ENCODE assay signal across 8 cellular contexts in the genomic region with DNA sequence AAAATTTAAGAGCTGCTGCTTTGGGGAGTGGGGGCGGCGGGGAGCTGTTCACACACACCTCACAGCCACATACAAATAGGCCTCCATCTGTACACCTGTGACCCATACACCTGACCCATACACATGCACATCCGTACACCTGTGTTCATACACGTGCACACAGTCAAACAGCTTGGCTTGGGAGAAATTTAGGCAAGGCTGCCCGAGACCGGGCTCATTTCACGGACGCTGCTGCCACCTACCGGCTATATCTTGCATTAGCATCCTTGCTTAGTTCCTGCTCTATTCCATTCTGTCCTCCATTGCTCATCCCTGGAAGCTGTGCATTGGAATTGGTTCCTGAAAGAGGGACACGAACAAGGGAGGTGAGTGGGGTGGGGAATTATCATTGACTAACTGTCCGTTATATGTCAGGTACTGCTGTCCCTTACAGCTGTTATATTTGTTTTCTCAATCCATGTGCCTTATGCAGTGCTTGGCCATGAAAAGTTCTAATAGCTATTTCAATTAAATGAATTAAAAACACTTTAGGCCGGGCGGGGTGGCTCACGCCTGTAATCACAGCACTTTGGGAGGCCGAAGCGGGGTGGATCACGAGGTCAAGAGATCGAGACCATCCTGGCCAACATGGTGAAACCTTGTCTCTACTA. TPM values are rescaled to one million over a fixed set of nuclear protein-coding genes. Genes with fewer than 3 reads are reported as not detected.
A peak's percentile ranks its signal among the peaks of the same experiment; 100 is the strongest.
DNase-seq lines count a peak whose midpoint lies in the region; ATAC-seq, FAIRE-seq and TF ChIP-seq lines count a peak whose summit lies in the region.

No MANE protein-coding gene starts in this region.

- ATAC-seq in HG02798 (IDR thresholded peaks at IDR 0.05; ENCODE audit: poor library complexity, unreplicated experiment) (peak; percentile 71), HepG2 (peak; percentile 76), GM18517 (IDR thresholded peaks at IDR 0.05; ENCODE audit: unreplicated experiment) (no peak)

- H3K4me2 ChIP-seq in HepG2 (ENCODE audit: low read depth, low read length) = no peak overlapping the region

- no peak overlapping the region for H3K27ac ChIP-seq in HepG2 (ENCODE audit: extremely low read length, insufficient read depth, low read length)

- no peak for TF ChIP-seq POLR2A in HepG2 (IDR thresholded peaks at IDR 0.05; ENCODE audit: insufficient read depth in 1 of 2, low read depth in 2 of 2, low read length in 2 of 2)

- POLR2A ChIA-PET in HepG2 (lab: Yijun Ruan, JAX) = interaction anchor here (1.2 to 1.7 kb wide), 5 partner anchors 92 to 362 kb away, joined by 3 to 14 read pairs (median 5); partner anchors contain the start of genes RNU11, TAF12 and YTHDF2

- H3K9me3 ChIP-seq in HepG2 (ENCODE audit: low read length) = no peaks in the 10 kb centered on the region

- no peak overlapping the region for H3K9ac ChIP-seq in HepG2 (ENCODE audit: insufficient read depth, low read depth, low read length)

- H3K4me3 ChIP-seq in choroid plexus epithelial cell (ENCODE audit: low read depth, low read length) = no peak overlapping the region
- H3K4me3 ChIP-seq in HepG2 (replicated peaks in 1 of 3; ENCODE audit: insufficient read depth in 1 of 3, low read depth in 2 of 3, low read length in 3 of 3) = no peak overlapping the region

- 13% methylated on average over 18 of the region's 18 CpGs for WGBS in HepG2 (ENCODE audit: low lambda C conversion rate)

- BruUV-seq in HepG2 (replicated peaks; lab: Mats Ljungman, UMichigan) = no TSS peak

- H2AFZ ChIP-seq in HepG2 (ENCODE audit: low read length) = no peak overlapping the region

- no peaks in the 10 kb centered on the region; a peak in 1 of 5 replicates for H3K27me3 ChIP-seq in HepG2 (ENCODE audit: control insufficient read depth in 1 of 2, insufficient read depth in 2 of 2, low read length in 2 of 2)

- H3K36me3 ChIP-seq in HepG2 (replicated peaks in 1 of 2; ENCODE audit: control insufficient read depth in 1 of 2, insufficient read depth in 2 of 2, low read length in 2 of 2) = no peaks in the 10 kb centered on the region

- TF ChIP-seq CTCF in choroid plexus epithelial cell (conservative IDR thresholded peaks at IDR 0.05; ENCODE audit: low read depth, low read length) (peak; percentile 95), HepG2 (CRISPR knock-in tag; IDR thresholded peaks at IDR 0.05) (peak; percentile 98)

- no peaks in the 10 kb centered on the region for H4K20me1 ChIP-seq in HepG2 (ENCODE audit: insufficient read depth, low read length)

- TF ChIP-seq EP300 in HepG2 (IDR thresholded peaks at IDR 0.05; ENCODE audit: low read depth in 2 of 2, low read length in 2 of 2) (no peak), HepG2 (CRISPR knock-in tag; IDR thresholded peaks at IDR 0.05; ENCODE audit: borderline replicate concordance) (no peak)

- FAIRE-seq in HepG2 (lab: Jason Lieb, UNC) = peak; percentile 97

- peak; percentile 92 for TF ChIP-seq RAD21 in HepG2 (CRISPR knock-in tag; IDR thresholded peaks at IDR 0.05)

- no peaks in the 10 kb centered on the region for H3K79me2 ChIP-seq in HepG2 (ENCODE audit: insufficient read depth, low read length)

- intact Hi-C loops in HepG2 (cut with micrococcal nuclease; ENCODE audit: unreplicated experiment) = loop anchor here (1.0 to 10.0 kb wide), 3 partner anchors 92 to 362 kb away; partner anchors contain the start of gene TAF12

- in situ Hi-C loops in HepG2 (cut with HindIII; ENCODE audit: extremely low pct_ligation_motif_present, low pct_unique_long_range_greater_than_20kb) = loop anchor here (5.0 kb wide), 1 partner anchor 90 kb away; no protein-coding TSS in a partner anchor

- CTCF ChIA-PET in HepG2 (lab: Yijun Ruan, JAX; ENCODE audit: low intra/inter-chr PET ratio, low total read pairs) = interaction anchor here (0.9 to 2.2 kb wide), 2 partner anchors 91 to 157 kb away, joined by 4 to 37 read pairs; no protein-coding TSS in a partner anchor

- H3K4me1 ChIP-seq in HepG2 (ENCODE audit: insufficient read depth, low read length) = peaks cover 34% of the 10 kb centered on the region

- DNase-seq in COLO829 (ENCODE audit: low spot score) (peak; percentile 82), NCI-H460 (ENCODE audit: extremely low read depth, low read depth) (peak; percentile 62), choroid plexus epithelial cell (ENCODE audit: low read depth) (peak; percentile 75), HepG2 (ENCODE audit: low spot score) (peak; percentile 62)
- peak; percentile 69 to 78 for DNase-seq in activated CD4-positive, alpha-beta T cell treated with anti-CD3 and anti-CD28 coated beads for 4 hours
- DNase-seq in stimulated activated CD4-positive, alpha-beta T cell treated with anti-CD3 and anti-CD28 coated beads, TNF-alpha, amount 100 ng/mL, for 24 hours (ENCODE audit: low read depth in 3 of 3) = peak; percentile 58 to 75 (median 66)

TF ChIP-seq in HepG2, 621 proteins besides CTCF, POLR2A, EP300 and RAD21 (continues in another document):
- TF ChIP-seq ZNF337 (CRISPR knock-in tag; IDR thresholded peaks at IDR 0.05; ENCODE audit: borderline replicate concordance, low read depth) (no peak), ERF (CRISPR knock-in tag; IDR thresholded peaks at IDR 0.05) (0 out of 2 replicates have a peak, but pooled peaks have one; percentile 27), ZBTB42 (CRISPR knock-in tag; IDR thresholded peaks at IDR 0.05) (no peak), SRY (CRISPR knock-in tag; IDR thresholded peaks at IDR 0.05) (no peak), NONO (IDR thresholded peaks at IDR 0.05) (no peak), NONO (CRISPR knock-in tag; conservative IDR thresholded peaks at IDR 0.05) (no peak), ZBTB7A (CRISPR knock-in tag; IDR thresholded peaks at IDR 0.05) (no peak), ZNF33A (CRISPR knock-in tag; IDR thresholded peaks at IDR 0.05; ENCODE audit: borderline replicate concordance) (no peak), ZBED4 (CRISPR knock-in tag; IDR thresholded peaks at IDR 0.05; ENCODE audit: borderline replicate concordance) (no peak)
- TF ChIP-seq, protein P1, sequence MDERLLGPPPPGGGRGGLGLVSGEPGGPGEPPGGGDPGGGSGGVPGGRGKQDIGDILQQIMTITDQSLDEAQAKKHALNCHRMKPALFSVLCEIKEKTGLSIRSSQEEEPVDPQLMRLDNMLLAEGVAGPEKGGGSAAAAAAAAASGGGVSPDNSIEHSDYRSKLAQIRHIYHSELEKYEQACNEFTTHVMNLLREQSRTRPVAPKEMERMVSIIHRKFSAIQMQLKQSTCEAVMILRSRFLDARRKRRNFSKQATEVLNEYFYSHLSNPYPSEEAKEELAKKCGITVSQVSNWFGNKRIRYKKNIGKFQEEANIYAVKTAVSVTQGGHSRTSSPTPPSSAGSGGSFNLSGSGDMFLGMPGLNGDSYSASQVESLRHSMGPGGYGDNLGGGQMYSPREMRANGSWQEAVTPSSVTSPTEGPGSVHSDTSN (CRISPR knock-in tag; IDR thresholded peaks at IDR 0.05) = no peak

RNA-seq across cellular contexts. Expression of gene EPB41, which starts 37.1 kb away (rescaled TPM):
- 18.9 and 20.5 TPM in 2 replicates for total RNA-seq in NCI-H460 (2014; rRNA removed; shearing (Covaris generic))
- polyA plus RNA-seq in NCI-H460 (2014; cell fraction: nucleus; rRNA removed) = 15.3 and 22.1 TPM in 2 replicates
- total RNA-seq in HepG2 (2016; rRNA removed; fragmentation: Illumina TruSeq; extraction: Trizol) = 34.5 and 51.4 TPM in 2 replicates
- total RNA-seq in HepG2 (2016; cell fraction: cytosol; rRNA removed; fragmentation: Illumina TruSeq; extraction: Trizol; ENCODE audit: low read depth) = 9.0 and 9.5 TPM in 2 replicates
- 34.2 and 48.2 TPM in 2 replicates for total RNA-seq in HepG2 (2016; cell fraction: insoluble cytoplasmic fraction; rRNA removed; fragmentation: Illumina TruSeq; extraction: Trizol)
- 15.6 and 16.3 TPM in 2 replicates for total RNA-seq in HepG2 (2016; cell fraction: membrane; rRNA removed; fragmentation: Illumina TruSeq; extraction: Trizol)
- total RNA-seq in HepG2 (2016; cell fraction: nucleus; rRNA removed; fragmentation: Illumina TruSeq; extraction: Trizol) = 27.9 and 32.7 TPM in 2 replicates
- polyA plus RNA-seq in HepG2 (2011; rRNA removed) = 38.5 and 46.7 TPM in 2 replicates
- polyA plus RNA-seq in HepG2 (2011; cell fraction: cytosol; rRNA removed) = 23.2 and 32.0 TPM in 2 replicates
- 25.8 and 30.0 TPM in 2 replicates for polyA plus RNA-seq in HepG2 (2011; cell fraction: nucleus; rRNA removed)
- 22.0 and 22.4 TPM in 2 replicates for polyA plus RNA-seq in HepG2 (2012)
- 0.94 and 1.2 TPM in 2 replicates for polyA plus RNA-seq in HepG2 (2016; cell fraction: cytosol; fragmentation: Illumina TruSeq; extraction: Trizol; ENCODE audit: low read depth)
- polyA plus RNA-seq in HepG2 (2016; cell fraction: insoluble cytoplasmic fraction; fragmentation: Illumina TruSeq; extraction: Trizol; ENCODE audit: low read depth) = 30.5 and 31.1 TPM in 2 replicates
- polyA plus RNA-seq in HepG2 (2016; cell fraction: membrane; fragmentation: Illumina TruSeq; extraction: Trizol; ENCODE audit: low read depth) = 4.9 and 5.6 TPM in 2 replicates
- polyA plus RNA-seq in HepG2 (2016; cell fraction: nucleus; fragmentation: Illumina TruSeq; extraction: Trizol; ENCODE audit: insufficient read depth, low read depth) = 29.4 and 29.5 TPM in 2 replicates
- polyA minus RNA-seq in HepG2 (2011; rRNA and poly(A)+ RNA removed; ENCODE audit: low replicate concordance) = 24.7 and 34.0 TPM in 2 replicates
- polyA minus RNA-seq in HepG2 (2011; cell fraction: cytosol; rRNA and poly(A)+ RNA removed) = 34.3 and 35.4 TPM in 2 replicates
- polyA minus RNA-seq in HepG2 (2011; cell fraction: nucleus; rRNA and poly(A)+ RNA removed) = 56.5 and 61.2 TPM in 2 replicates
